Comparison of ENCODE assay signal across 14 cellular contexts in the genomic region with DNA sequence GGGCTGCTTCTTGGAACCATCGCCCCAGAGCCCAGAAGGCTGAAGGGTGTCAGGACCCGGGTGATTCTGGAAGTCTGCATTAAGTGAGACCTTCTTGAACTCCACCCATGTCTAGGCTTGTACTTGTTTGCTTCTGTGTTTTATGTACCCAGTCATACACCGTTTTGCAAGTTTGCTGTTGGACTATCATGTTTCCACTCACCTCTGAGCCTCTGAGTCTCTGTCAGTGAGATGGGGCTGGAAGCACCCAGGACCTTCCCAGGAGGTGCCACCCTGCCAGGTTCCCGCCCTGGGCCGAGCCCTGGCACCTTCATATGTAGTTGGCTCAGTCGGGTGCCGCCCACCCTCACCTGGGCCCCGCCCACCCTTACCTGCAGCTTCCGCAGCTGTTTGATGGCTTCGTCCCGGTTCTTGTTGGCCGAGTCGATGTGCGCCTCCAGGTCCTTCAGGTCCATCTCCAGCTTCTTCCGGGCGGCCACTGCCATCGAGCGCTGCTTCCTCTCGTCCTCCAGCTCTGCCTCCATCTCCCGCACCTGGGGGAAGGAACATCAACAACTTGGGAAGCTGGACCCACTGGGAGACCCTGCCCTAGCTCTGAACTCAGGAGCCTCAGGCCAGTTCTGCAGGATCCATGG. TPM values are rescaled to one million over a fixed set of nuclear protein-coding genes. Genes with fewer than 3 reads are reported as not detected.
DNase-seq lines count a peak whose midpoint lies in the region; ATAC-seq and TF ChIP-seq lines count a peak whose summit lies in the region.
"Had no signal": no experiment of that assay in that cellular context is flagged by ENCODE, and none has a peak within 500 bp of the region (broad histone marks: within the 10 kb centered on the region; RNA-seq: fewer than 3 reads in every experiment).

No MANE protein-coding gene starts in this region.

- H2BK20ac ChIP-seq in H9 (ENCODE audit: low read depth, low read length, poor library complexity, severe bottlenecking) = no peak overlapping the region

- H4K91ac ChIP-seq in H9 (ENCODE audit: insufficient read length, low read depth, low read length) (no peak overlapping the region), trophoblast cell (ENCODE audit: low read depth, low read length) (no peak overlapping the region)

- peaks cover 85 to 97% (median 93%) of the 10 kb centered on the region in 11 experiments for H3K36me3 ChIP-seq in BLaER1 treated with 17β-estradiol and CSF1 and Interleukin-3, amounts not matched to agents 10 nM and 100 nM
- H3K36me3 ChIP-seq in lower lobe of right lung = peaks cover 92% of the 10 kb centered on the region
- peaks cover 79 to 82% of the 10 kb centered on the region in 2 experiments for H3K36me3 ChIP-seq in trophoblast cell (ENCODE audit: control insufficient read depth in 1 of 2, insufficient read depth in 2 of 2, low read length in 2 of 2)

- peaks cover 0 to 45% (median 34%) of the 10 kb centered on the region in 10 experiments; a peak in 17 of 20 replicates for H3K4me1 ChIP-seq in BLaER1 treated with 17β-estradiol and CSF1 and Interleukin-3, amounts not matched to agents 10 nM and 100 nM
- peaks cover 14% of the 10 kb centered on the region for H3K4me1 ChIP-seq in lower lobe of right lung
- H3K4me1 ChIP-seq in H9 (ENCODE audit: insufficient read depth, low read length) = no peaks in the 10 kb centered on the region
- H3K4me1 ChIP-seq in trophoblast cell (ENCODE audit: control insufficient read depth in 1 of 2, insufficient read depth in 2 of 2, low read length in 2 of 2) = no peaks in the 10 kb centered on the region

- no peak overlapping the region for H3K27ac Mint-ChIP-seq in H9
- H3K27ac Mint-ChIP-seq: nephron had no signal

- H3K79me2 ChIP-seq in H9 (ENCODE audit: insufficient read depth, low read length) (no peaks in the 10 kb centered on the region), trophoblast cell (ENCODE audit: control insufficient read depth, insufficient read depth, low read length, poor library complexity) (no peaks in the 10 kb centered on the region)
- H3K79me2 ChIP-seq: hepatocyte had no signal

- H2BK15ac ChIP-seq in H9 (ENCODE audit: low read depth, low read length) = no peak overlapping the region

- peaks cover 64 to 95% (median 91%) of the 10 kb centered on the region in 3 experiments for H3K36me3 Mint-ChIP-seq in H9 (ENCODE audit: insufficient read depth in 1 of 3, low read depth in 3 of 3)

- no peak overlapping the region for H3K56ac ChIP-seq in H9 (ENCODE audit: insufficient read length, low read depth, low read length)

- no peak overlapping the region for H3K4me3 Mint-ChIP-seq in H9
- H3K4me3 Mint-ChIP-seq: nephron; stimulated activated naive CD8-positive, alpha-beta T cell treated with anti-CD3 and anti-CD28 coated beads, Interleukin-15, Interleukin-2, amounts not matched to agents 100 ng/mL and 50 ng/mL, for 24 hours had no signal

- no peak overlapping the region for H2AK5ac ChIP-seq in H9 (ENCODE audit: insufficient read length, low read length)
- H2AK5ac ChIP-seq in trophoblast cell (ENCODE audit: low read length) = no peak overlapping the region

- H3K27me3 ChIP-seq in BLaER1 treated with 17β-estradiol and CSF1 and Interleukin-3, amounts not matched to agents 10 nM and 100 nM = no peaks in the 10 kb centered on the region
- no peaks in the 10 kb centered on the region for H3K27me3 ChIP-seq in lower lobe of right lung (ENCODE audit: low read depth)
- no peaks in the 10 kb centered on the region for H3K27me3 ChIP-seq in H9 (ENCODE audit: insufficient read depth, low read length)
- H3K27me3 ChIP-seq in trophoblast cell (ENCODE audit: insufficient read depth, low read length) = no peaks in the 10 kb centered on the region
- H3K27me3 ChIP-seq: hepatocyte, left lung had no signal

- ATAC-seq in lower lobe of right lung = peak in 1 of 2 donors; percentile 27

- H3K9me3 ChIP-seq in BLaER1 treated with 17β-estradiol and CSF1 and Interleukin-3, amounts not matched to agents 10 nM and 100 nM (replicated peaks in 1 of 11) = peaks cover 0 to 24% (median 16%) of the 10 kb centered on the region in 11 experiments; a peak in 19 of 22 replicates
- no peaks in the 10 kb centered on the region for H3K9me3 ChIP-seq in lower lobe of right lung
- no peaks in the 10 kb centered on the region for H3K9me3 ChIP-seq in H9 (ENCODE audit: control insufficient read depth, low read depth, low read length)
- H3K9me3 ChIP-seq in trophoblast cell (ENCODE audit: insufficient read depth, low read depth, low read length) = peaks cover 8% of the 10 kb centered on the region
- H3K9me3 ChIP-seq: left lung had no signal

- intact Hi-C loops in lower lobe of right lung (cut with DNase I) = no loop called here

- no peak overlapping the region for H4K5ac ChIP-seq in H9 (ENCODE audit: insufficient read length, low read depth, low read length)

- H3K14ac ChIP-seq in H9 (ENCODE audit: insufficient read depth, low read length) (no peak overlapping the region), trophoblast cell (ENCODE audit: low read length) (no peak overlapping the region)

- no peak overlapping the region for H2BK12ac ChIP-seq in H9 (ENCODE audit: insufficient read length, low read depth, low read length)
- H2BK12ac ChIP-seq in trophoblast cell (ENCODE audit: low read length) = no peak overlapping the region

- H3K4ac ChIP-seq in H9 (ENCODE audit: low read depth, low read length) (no peak overlapping the region), trophoblast cell (ENCODE audit: low read depth, low read length) (no peak overlapping the region)

- no peak overlapping the region for H3T11ph ChIP-seq in H9 (ENCODE audit: low read length)

- H3K4me2 ChIP-seq in BLaER1 treated with 17β-estradiol and CSF1 and Interleukin-3, amounts not matched to agents 10 nM and 100 nM = peak overlapping the region in 7 of 11 experiments; percentile 30 to 72 (median 64); a peak in 13 of 22 replicates
- no peak overlapping the region for H3K4me2 ChIP-seq in H9 (ENCODE audit: insufficient read depth, insufficient read length, low read length)
- no peak overlapping the region for H3K4me2 ChIP-seq in trophoblast cell (ENCODE audit: low read length)
- H3K4me2 ChIP-seq: hepatocyte had no signal

- DNase-seq in amniotic epithelial cell (ENCODE audit: low read depth) (peak; percentile 50), lower lobe of right lung (peak; percentile 59), RPMI8226 (no peak), H9 (no peak), trophoblast cell (no peak)
- DNase-seq: erythroblast, NCI-H526, T1000 had no signal

- H4K8ac ChIP-seq in H9 (replicated peaks; ENCODE audit: insufficient read length, low read depth, low read length) = no peak overlapping the region
- no peak overlapping the region for H4K8ac ChIP-seq in trophoblast cell (ENCODE audit: low read depth, low read length)

- H3K23me2 ChIP-seq in H9 (ENCODE audit: insufficient read length, low read depth, low read length, poor library complexity, severe bottlenecking) = no peaks in the 10 kb centered on the region

- WGBS in H9 (ENCODE audit: extremely low coverage, insufficient read length, low lambda C conversion rate) = no CpG with 5 or more reads among the region's 20 CpGs
- WGBS in trophoblast cell (ENCODE audit: extremely low coverage, insufficient coverage, insufficient read length) = no CpG with 5 or more reads among the region's 20 CpGs

- peaks cover 57 to 95% (median 85%) of the 10 kb centered on the region in 11 experiments; a peak in 21 of 22 replicates for H4K20me1 ChIP-seq in BLaER1 treated with 17β-estradiol and CSF1 and Interleukin-3, amounts not matched to agents 10 nM and 100 nM
- H4K20me1 ChIP-seq in H9 (ENCODE audit: control insufficient read depth, insufficient read depth, insufficient read length) = no peaks in the 10 kb centered on the region

- TF ChIP-seq CTCF in 22Rv1 (IDR thresholded peaks at IDR 0.05) (no peak), lower lobe of right lung (IDR thresholded peaks at IDR 0.05) (no peak), H9 (conservative IDR thresholded peaks at IDR 0.05) (no peak)

- H3K79me1 ChIP-seq in H9 (ENCODE audit: insufficient read depth, low read depth, low read length, poor library complexity, severe bottlenecking) = no peaks in the 10 kb centered on the region
- no peaks in the 10 kb centered on the region for H3K79me1 ChIP-seq in trophoblast cell (ENCODE audit: low read length)

- H3K27ac ChIP-seq in 22Rv1 (peak overlapping the region; percentile 34; the same call in 1 of the 2 replicates), lower lobe of right lung (peak overlapping the region; percentile 13), H9 (ENCODE audit: insufficient read length, low read depth, low read length) (no peak overlapping the region), trophoblast cell (ENCODE audit: low read depth, low read length) (no peak overlapping the region)
- H3K27ac ChIP-seq in BLaER1 treated with 17β-estradiol and CSF1 and Interleukin-3, amounts not matched to agents 10 nM and 100 nM = no peak overlapping the region; a peak in 2 of 22 replicates
- H3K27ac ChIP-seq: hepatocyte, left lung had no signal

- peaks cover 5 to 6% of the 10 kb centered on the region in 2 experiments; a peak in 3 of 5 replicates for H3K9me3 Mint-ChIP-seq in H9
- H3K9me3 Mint-ChIP-seq: nephron; stimulated activated naive CD8-positive, alpha-beta T cell treated with anti-CD3 and anti-CD28 coated beads, Interleukin-15, Interleukin-2, amounts not matched to agents 100 ng/mL and 50 ng/mL, for 24 hours had no signal

- no peak overlapping the region for H2AFZ ChIP-seq in H9 (ENCODE audit: low read length)
- H2AFZ ChIP-seq in trophoblast cell (ENCODE audit: insufficient read depth, low read length, poor library complexity) = no peak overlapping the region
- H2AFZ ChIP-seq: hepatocyte had no signal

- H3K4me3 ChIP-seq in BLaER1 treated with 17β-estradiol and CSF1 and Interleukin-3, amounts not matched to agents 10 nM and 100 nM = no peak overlapping the region
- no peak overlapping the region for H3K4me3 ChIP-seq in lower lobe of right lung
- H3K4me3 ChIP-seq in trophoblast cell (ENCODE audit: low read depth, low read length) = no peak overlapping the region
- H3K4me3 ChIP-seq: hepatocyte, left lung had no signal

- H2BK5ac ChIP-seq in H9 (ENCODE audit: insufficient read length, low read length) (no peak overlapping the region), trophoblast cell (ENCODE audit: low read depth, low read length, poor library complexity) (no peak overlapping the region)

- no peaks in the 10 kb centered on the region for H3K27me3 Mint-ChIP-seq in H9 (ENCODE audit: low read depth)
- H3K27me3 Mint-ChIP-seq: stimulated activated naive CD8-positive, alpha-beta T cell treated with anti-CD3 and anti-CD28 coated beads, Interleukin-15, Interleukin-2, amounts not matched to agents 100 ng/mL and 50 ng/mL, for 24 hours had no signal

- no peak overlapping the region for H4K12ac ChIP-seq in trophoblast cell (ENCODE audit: low read depth, low read length)

- H3K18ac ChIP-seq in H9 (ENCODE audit: insufficient read length, low read depth, low read length) (no peak overlapping the region), trophoblast cell (ENCODE audit: low read length) (no peak overlapping the region)

- H3K9ac ChIP-seq in BLaER1 treated with 17β-estradiol and CSF1 and Interleukin-3, amounts not matched to agents 10 nM and 100 nM = no peak overlapping the region
- no peak overlapping the region for H3K9ac ChIP-seq in H9 (ENCODE audit: extremely low read depth, insufficient read length, low read length)
- H3K9ac ChIP-seq in trophoblast cell (ENCODE audit: low read length) = no peak overlapping the region

- H3K23ac ChIP-seq in H9 (ENCODE audit: insufficient read length, low read depth, low read length) (no peak overlapping the region), trophoblast cell (ENCODE audit: low read length) (no peak overlapping the region)

- H2BK120ac ChIP-seq in H9 (ENCODE audit: low read depth, low read length, poor library complexity, severe bottlenecking) (no peak overlapping the region), trophoblast cell (ENCODE audit: insufficient read depth, low read length, poor library complexity) (no peak overlapping the region)

- H3K4me1 Mint-ChIP-seq in H9 = peaks cover 2 to 9% of the 10 kb centered on the region in 2 experiments; a peak in 3 of 4 replicates

RNA-seq across cellular contexts. Expression of gene APOL1, which starts 35.1 kb away (rescaled TPM):
- total RNA-seq in lower lobe of right lung = 85.8 TPM
- 0.13 TPM in 1 of 2 replicates, not detected in the other for total RNA-seq in H9 (2021)
- 0.03 and 0.04 TPM in 2 replicates for polyA plus RNA-seq in trophoblast cell (2013)

RNA-seq across cellular contexts. Expression of gene APOL2, which starts 48.7 kb away (rescaled TPM):
- 56.0 TPM for total RNA-seq in lower lobe of right lung
- total RNA-seq in H9 (2021) = 15.6 and 18.1 TPM in 2 replicates
- 5.7 and 6.0 TPM in 2 replicates for polyA plus RNA-seq in trophoblast cell (2013)

Comparison
In these comparisons a context has a peak if more than half of its experiments do, and no peak if none do; other contexts are left out.
1. H3K27ac ChIP-seq: peak in 22Rv1 (single experiment) and lower lobe of right lung (single experiment); none in BLaER1 treated with 17β-estradiol and CSF1 and Interleukin-3, amounts not matched to agents 10 nM and 100 nM (0 of 11), H9 (single experiment) and trophoblast cell (single experiment).
2. H3K4me2 ChIP-seq: peak in BLaER1 treated with 17β-estradiol and CSF1 and Interleukin-3, amounts not matched to agents 10 nM and 100 nM (7 of 11); none in H9 (single experiment) and trophoblast cell (single experiment).
3. DNase-seq: peak in amniotic epithelial cell (single experiment) and lower lobe of right lung (single experiment); none in RPMI8226 (single experiment), H9 (single experiment) and trophoblast cell (0 of 2).
4. RNA of gene APOL1, which starts 35.1 kb away (total RNA-seq): 85.8 TPM in lower lobe of right lung (single experiment); 0.13 TPM in H9; every median in the first group is over 10 times any median in the second.